Comparison of ENCODE assay signal across 1 cellular context in genomic region chr10:44259090-44259874, GRCh38.
TF ChIP-seq lines count a peak whose summit lies in the region.

No MANE protein-coding gene starts in this region.

TF ChIP-seq in HepG2, 621 proteins besides CTCF, POLR2A, EP300 and RAD21 (continued from another document and continues in another):
- peak; percentile 41; the same call in 1 of the 2 replicates for TF ChIP-seq ZNF263 (CRISPR knock-in tag; IDR thresholded peaks at IDR 0.05)
- no peak for TF ChIP-seq CBX2 (IDR thresholded peaks at IDR 0.05; ENCODE audit: low read depth, low read length)
- TF ChIP-seq CBX2 (CRISPR knock-in tag; IDR thresholded peaks at IDR 0.05; ENCODE audit: low read depth) = peak; percentile 82; the same call in 1 of the 2 replicates
- TF ChIP-seq U2AF1 (optimal IDR thresholded peaks at IDR 0.05; ENCODE audit: low read depth, low read length) = no peak
- peak; percentile 61 for TF ChIP-seq MEIS2 (CRISPR knock-in tag; IDR thresholded peaks at IDR 0.05)
- TF ChIP-seq ZSCAN30 (CRISPR knock-in tag; IDR thresholded peaks at IDR 0.05) = no peak
- peak; percentile 77; the same call in 1 of the 2 replicates for TF ChIP-seq ZFP37 (CRISPR knock-in tag; IDR thresholded peaks at IDR 0.05; ENCODE audit: borderline replicate concordance)
- peak; percentile 96 for TF ChIP-seq POGZ (CRISPR knock-in tag; IDR thresholded peaks at IDR 0.05)
- peak; percentile 95 for TF ChIP-seq HNF1B (CRISPR knock-in tag; IDR thresholded peaks at IDR 0.05)
- 0 out of 2 replicates have a peak, but pooled peaks have one; percentile 66 for TF ChIP-seq ARHGAP35 (CRISPR knock-in tag; IDR thresholded peaks at IDR 0.05; ENCODE audit: borderline replicate concordance)
- 0 out of 2 replicates have a peak, but pooled peaks have one; percentile 13 for TF ChIP-seq GLI4 (CRISPR knock-in tag; IDR thresholded peaks at IDR 0.05; ENCODE audit: borderline replicate concordance)
- peak; percentile 87; the same call in 1 of the 2 replicates for TF ChIP-seq ZMAT3 (CRISPR knock-in tag; conservative IDR thresholded peaks at IDR 0.05)
- TF ChIP-seq ZNF232 (CRISPR knock-in tag; IDR thresholded peaks at IDR 0.05; ENCODE audit: borderline replicate concordance) = peak; percentile 90
- TF ChIP-seq ATF6 (CRISPR knock-in tag; conservative IDR thresholded peaks at IDR 0.05) = no peak
- TF ChIP-seq CHD4 (IDR thresholded peaks at IDR 0.05; ENCODE audit: borderline replicate concordance, low read length) = no peak; the same call in 1 of the 2 replicates
- TF ChIP-seq, protein P1, sequence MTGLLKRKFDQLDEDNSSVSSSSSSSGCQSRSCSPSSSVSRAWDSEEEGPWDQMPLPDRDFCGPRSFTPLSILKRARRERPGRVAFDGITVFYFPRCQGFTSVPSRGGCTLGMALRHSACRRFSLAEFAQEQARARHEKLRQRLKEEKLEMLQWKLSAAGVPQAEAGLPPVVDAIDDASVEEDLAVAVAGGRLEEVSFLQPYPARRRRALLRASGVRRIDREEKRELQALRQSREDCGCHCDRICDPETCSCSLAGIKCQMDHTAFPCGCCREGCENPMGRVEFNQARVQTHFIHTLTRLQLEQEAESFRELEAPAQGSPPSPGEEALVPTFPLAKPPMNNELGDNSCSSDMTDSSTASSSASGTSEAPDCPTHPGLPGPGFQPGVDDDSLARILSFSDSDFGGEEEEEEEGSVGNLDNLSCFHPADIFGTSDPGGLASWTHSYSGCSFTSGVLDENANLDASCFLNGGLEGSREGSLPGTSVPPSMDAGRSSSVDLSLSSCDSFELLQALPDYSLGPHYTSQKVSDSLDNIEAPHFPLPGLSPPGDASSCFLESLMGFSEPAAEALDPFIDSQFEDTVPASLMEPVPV (CRISPR knock-in tag; IDR thresholded peaks at IDR 0.05) = peak; percentile 89
- TF ChIP-seq SATB2 (CRISPR knock-in tag; IDR thresholded peaks at IDR 0.05) = peak; percentile 91; the same call in 1 of the 2 replicates
- no peak for TF ChIP-seq MATR3 (CRISPR knock-in tag; IDR thresholded peaks at IDR 0.05)
- TF ChIP-seq ZNF280D (CRISPR knock-in tag; IDR thresholded peaks at IDR 0.05) = peak; percentile 76; the same call in 1 of the 2 replicates
- no peak for TF ChIP-seq NCOA5 (CRISPR knock-in tag; IDR thresholded peaks at IDR 0.05)
- TF ChIP-seq, protein P2, sequence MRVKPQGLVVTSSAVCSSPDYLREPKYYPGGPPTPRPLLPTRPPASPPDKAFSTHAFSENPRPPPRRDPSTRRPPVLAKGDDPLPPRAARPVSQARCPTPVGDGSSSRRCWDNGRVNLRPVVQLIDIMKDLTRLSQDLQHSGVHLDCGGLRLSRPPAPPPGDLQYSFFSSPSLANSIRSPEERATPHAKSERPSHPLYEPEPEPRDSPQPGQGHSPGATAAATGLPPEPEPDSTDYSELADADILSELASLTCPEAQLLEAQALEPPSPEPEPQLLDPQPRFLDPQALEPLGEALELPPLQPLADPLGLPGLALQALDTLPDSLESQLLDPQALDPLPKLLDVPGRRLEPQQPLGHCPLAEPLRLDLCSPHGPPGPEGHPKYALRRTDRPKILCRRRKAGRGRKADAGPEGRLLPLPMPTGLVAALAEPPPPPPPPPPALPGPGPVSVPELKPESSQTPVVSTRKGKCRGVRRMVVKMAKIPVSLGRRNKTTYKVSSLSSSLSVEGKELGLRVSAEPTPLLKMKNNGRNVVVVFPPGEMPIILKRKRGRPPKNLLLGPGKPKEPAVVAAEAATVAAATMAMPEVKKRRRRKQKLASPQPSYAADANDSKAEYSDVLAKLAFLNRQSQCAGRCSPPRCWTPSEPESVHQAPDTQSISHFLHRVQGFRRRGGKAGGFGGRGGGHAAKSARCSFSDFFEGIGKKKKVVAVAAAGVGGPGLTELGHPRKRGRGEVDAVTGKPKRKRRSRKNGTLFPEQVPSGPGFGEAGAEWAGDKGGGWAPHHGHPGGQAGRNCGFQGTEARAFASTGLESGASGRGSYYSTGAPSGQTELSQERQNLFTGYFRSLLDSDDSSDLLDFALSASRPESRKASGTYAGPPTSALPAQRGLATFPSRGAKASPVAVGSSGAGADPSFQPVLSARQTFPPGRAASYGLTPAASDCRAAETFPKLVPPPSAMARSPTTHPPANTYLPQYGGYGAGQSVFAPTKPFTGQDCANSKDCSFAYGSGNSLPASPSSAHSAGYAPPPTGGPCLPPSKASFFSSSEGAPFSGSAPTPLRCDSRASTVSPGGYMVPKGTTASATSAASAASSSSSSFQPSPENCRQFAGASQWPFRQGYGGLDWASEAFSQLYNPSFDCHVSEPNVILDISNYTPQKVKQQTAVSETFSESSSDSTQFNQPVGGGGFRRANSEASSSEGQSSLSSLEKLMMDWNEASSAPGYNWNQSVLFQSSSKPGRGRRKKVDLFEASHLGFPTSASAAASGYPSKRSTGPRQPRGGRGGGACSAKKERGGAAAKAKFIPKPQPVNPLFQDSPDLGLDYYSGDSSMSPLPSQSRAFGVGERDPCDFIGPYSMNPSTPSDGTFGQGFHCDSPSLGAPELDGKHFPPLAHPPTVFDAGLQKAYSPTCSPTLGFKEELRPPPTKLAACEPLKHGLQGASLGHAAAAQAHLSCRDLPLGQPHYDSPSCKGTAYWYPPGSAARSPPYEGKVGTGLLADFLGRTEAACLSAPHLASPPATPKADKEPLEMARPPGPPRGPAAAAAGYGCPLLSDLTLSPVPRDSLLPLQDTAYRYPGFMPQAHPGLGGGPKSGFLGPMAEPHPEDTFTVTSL (CRISPR knock-in tag; IDR thresholded peaks at IDR 0.05; ENCODE audit: borderline replicate concordance) = peak; percentile 93; the same call in 1 of the 2 replicates
- TF ChIP-seq, protein P3, sequence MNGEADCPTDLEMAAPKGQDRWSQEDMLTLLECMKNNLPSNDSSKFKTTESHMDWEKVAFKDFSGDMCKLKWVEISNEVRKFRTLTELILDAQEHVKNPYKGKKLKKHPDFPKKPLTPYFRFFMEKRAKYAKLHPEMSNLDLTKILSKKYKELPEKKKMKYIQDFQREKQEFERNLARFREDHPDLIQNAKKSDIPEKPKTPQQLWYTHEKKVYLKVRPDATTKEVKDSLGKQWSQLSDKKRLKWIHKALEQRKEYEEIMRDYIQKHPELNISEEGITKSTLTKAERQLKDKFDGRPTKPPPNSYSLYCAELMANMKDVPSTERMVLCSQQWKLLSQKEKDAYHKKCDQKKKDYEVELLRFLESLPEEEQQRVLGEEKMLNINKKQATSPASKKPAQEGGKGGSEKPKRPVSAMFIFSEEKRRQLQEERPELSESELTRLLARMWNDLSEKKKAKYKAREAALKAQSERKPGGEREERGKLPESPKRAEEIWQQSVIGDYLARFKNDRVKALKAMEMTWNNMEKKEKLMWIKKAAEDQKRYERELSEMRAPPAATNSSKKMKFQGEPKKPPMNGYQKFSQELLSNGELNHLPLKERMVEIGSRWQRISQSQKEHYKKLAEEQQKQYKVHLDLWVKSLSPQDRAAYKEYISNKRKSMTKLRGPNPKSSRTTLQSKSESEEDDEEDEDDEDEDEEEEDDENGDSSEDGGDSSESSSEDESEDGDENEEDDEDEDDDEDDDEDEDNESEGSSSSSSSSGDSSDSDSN (CRISPR knock-in tag; IDR thresholded peaks at IDR 0.05) = peak; percentile 42; the same call in 1 of the 2 replicates
- no peak for TF ChIP-seq EZH2 (conservative IDR thresholded peaks at IDR 0.05; ENCODE audit: low read depth, low read length)
- no peak; the same call in 1 of the 2 replicates for TF ChIP-seq MAZ (IDR thresholded peaks at IDR 0.05; ENCODE audit: borderline replicate concordance, low read depth, low read length)
- peak; percentile 79 for TF ChIP-seq MAZ (CRISPR knock-in tag; IDR thresholded peaks at IDR 0.05; ENCODE audit: low read depth)
- TF ChIP-seq CEBPG (CRISPR knock-in tag; IDR thresholded peaks at IDR 0.05) = no peak; the same call in 1 of the 2 replicates
- TF ChIP-seq, protein P4, sequence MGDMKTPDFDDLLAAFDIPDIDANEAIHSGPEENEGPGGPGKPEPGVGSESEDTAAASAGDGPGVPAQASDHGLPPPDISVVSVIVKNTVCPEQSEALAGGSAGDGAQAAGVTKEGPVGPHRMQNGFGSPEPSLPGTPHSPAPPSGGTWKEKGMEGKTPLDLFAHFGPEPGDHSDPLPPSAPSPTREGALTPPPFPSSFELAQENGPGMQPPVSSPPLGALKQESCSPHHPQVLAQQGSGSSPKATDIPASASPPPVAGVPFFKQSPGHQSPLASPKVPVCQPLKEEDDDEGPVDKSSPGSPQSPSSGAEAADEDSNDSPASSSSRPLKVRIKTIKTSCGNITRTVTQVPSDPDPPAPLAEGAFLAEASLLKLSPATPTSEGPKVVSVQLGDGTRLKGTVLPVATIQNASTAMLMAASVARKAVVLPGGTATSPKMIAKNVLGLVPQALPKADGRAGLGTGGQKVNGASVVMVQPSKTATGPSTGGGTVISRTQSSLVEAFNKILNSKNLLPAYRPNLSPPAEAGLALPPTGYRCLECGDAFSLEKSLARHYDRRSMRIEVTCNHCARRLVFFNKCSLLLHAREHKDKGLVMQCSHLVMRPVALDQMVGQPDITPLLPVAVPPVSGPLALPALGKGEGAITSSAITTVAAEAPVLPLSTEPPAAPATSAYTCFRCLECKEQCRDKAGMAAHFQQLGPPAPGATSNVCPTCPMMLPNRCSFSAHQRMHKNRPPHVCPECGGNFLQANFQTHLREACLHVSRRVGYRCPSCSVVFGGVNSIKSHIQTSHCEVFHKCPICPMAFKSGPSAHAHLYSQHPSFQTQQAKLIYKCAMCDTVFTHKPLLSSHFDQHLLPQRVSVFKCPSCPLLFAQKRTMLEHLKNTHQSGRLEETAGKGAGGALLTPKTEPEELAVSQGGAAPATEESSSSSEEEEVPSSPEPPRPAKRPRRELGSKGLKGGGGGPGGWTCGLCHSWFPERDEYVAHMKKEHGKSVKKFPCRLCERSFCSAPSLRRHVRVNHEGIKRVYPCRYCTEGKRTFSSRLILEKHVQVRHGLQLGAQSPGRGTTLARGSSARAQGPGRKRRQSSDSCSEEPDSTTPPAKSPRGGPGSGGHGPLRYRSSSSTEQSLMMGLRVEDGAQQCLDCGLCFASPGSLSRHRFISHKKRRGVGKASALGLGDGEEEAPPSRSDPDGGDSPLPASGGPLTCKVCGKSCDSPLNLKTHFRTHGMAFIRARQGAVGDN (CRISPR knock-in tag; IDR thresholded peaks at IDR 0.05) = peak; percentile 100
- TF ChIP-seq JUN (CRISPR knock-in tag; IDR thresholded peaks at IDR 0.05) = peak; percentile 92
- TF ChIP-seq CENPX (CRISPR knock-in tag; IDR thresholded peaks at IDR 0.05) = no peak
- peak; percentile 35; the same call in 1 of the 2 replicates for TF ChIP-seq ZNF3 (CRISPR knock-in tag; IDR thresholded peaks at IDR 0.05)
- TF ChIP-seq, protein P5, sequence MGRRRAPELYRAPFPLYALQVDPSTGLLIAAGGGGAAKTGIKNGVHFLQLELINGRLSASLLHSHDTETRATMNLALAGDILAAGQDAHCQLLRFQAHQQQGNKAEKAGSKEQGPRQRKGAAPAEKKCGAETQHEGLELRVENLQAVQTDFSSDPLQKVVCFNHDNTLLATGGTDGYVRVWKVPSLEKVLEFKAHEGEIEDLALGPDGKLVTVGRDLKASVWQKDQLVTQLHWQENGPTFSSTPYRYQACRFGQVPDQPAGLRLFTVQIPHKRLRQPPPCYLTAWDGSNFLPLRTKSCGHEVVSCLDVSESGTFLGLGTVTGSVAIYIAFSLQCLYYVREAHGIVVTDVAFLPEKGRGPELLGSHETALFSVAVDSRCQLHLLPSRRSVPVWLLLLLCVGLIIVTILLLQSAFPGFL (CRISPR knock-in tag; IDR thresholded peaks at IDR 0.05) = no peak
- no peak for TF ChIP-seq FOXM1 (CRISPR knock-in tag; IDR thresholded peaks at IDR 0.05)
- peak; percentile 65 for TF ChIP-seq YY1 (IDR thresholded peaks at IDR 0.05; ENCODE audit: insufficient read depth, insufficient replicate concordance, low read depth, low read length)
